Comparison of ENCODE assay signal across 21 cellular contexts in genomic region chr21:21801921-21802320, GRCh38.
A peak's percentile ranks its signal among the peaks of the same experiment; 100 is the strongest.
DNase-seq lines count a peak whose midpoint lies in the region; ATAC-seq, FAIRE-seq and TF ChIP-seq lines count a peak whose summit lies in the region.
"Had no signal": no experiment of that assay in that cellular context is flagged by ENCODE, and none has a peak within 500 bp of the region (broad histone marks: within the 10 kb centered on the region; RNA-seq: fewer than 3 reads in every experiment).

No MANE protein-coding gene starts in this region.

- H3K27me3 ChIP-seq in H7 (ENCODE audit: control insufficient read depth, insufficient read depth, low read length) (no peaks in the 10 kb centered on the region), H1 (replicated peaks in 1 of 4; ENCODE audit: control insufficient read depth in 3 of 4, extremely low read depth in 1 of 4, insufficient read depth in 3 of 4, low read length in 3 of 4) (no peaks in the 10 kb centered on the region), osteoblast (ENCODE audit: insufficient read depth, low read length) (no peaks in the 10 kb centered on the region), left lung (no peaks in the 10 kb centered on the region)

- FAIRE-seq in D721Med (lab: Jason Lieb, UNC) (peak; percentile 60), H1 (lab: Jason Lieb, UNC) (no peak)
- FAIRE-seq: A549, GM12878, H54, HepG2 had no signal

- no peak overlapping the region for H3K18ac ChIP-seq in H1 (ENCODE audit: extremely low read depth, low read length)

- H2AFZ ChIP-seq in H1 (ENCODE audit: low read length) (no peak overlapping the region), osteoblast (ENCODE audit: low read length) (peak overlapping the region; percentile 54)

- TF ChIP-seq RAD21 in H1 (IDR thresholded peaks at IDR 0.05 in 1 of 2, conservative IDR thresholded peaks at IDR 0.05 in 1 of 2; ENCODE audit: low read depth in 2 of 2, low read length in 2 of 2), result no peak

- H4K8ac ChIP-seq in H1 (ENCODE audit: extremely low read depth, insufficient read depth, low read length), result no peak overlapping the region

- intact Hi-C loops in left lung (cut with DNase I), result no loop called here

- no peak overlapping the region for H3K56ac ChIP-seq in H1 (replicated peaks; ENCODE audit: insufficient read length, low read depth, low read length)

- no peaks in the 10 kb centered on the region for H3K79me1 ChIP-seq in H1 (ENCODE audit: low read depth, low read length)

- H3K23ac ChIP-seq in H1 (ENCODE audit: insufficient read length), result no peak overlapping the region

- H3K79me2 ChIP-seq in H1 (ENCODE audit: control insufficient read depth in 1 of 2, insufficient read depth in 2 of 2, low read length in 2 of 2) (no peaks in the 10 kb centered on the region), osteoblast (ENCODE audit: insufficient read depth, low read length) (no peaks in the 10 kb centered on the region)

- ATAC-seq in HG03520 (IDR thresholded peaks at IDR 0.05; ENCODE audit: unreplicated experiment) (no peak), left lung (no peak)
- ATAC-seq: A549, GM12878, HCT116, HepG2 had no signal

- CTCF ChIA-PET in H1 (lab: Charles Lee; ENCODE audit: partially characterized antibody), result no interaction called here

- H3K4me3 ChIP-seq in H7 (ENCODE audit: insufficient read depth, low read depth, low read length), result no peak overlapping the region
- no peak overlapping the region for H3K4me3 ChIP-seq in H1 (ENCODE audit: extremely low read depth in 1 of 4, insufficient read depth in 2 of 4, low read depth in 3 of 4, low read length in 4 of 4)
- H3K4me3 ChIP-seq in osteoblast (ENCODE audit: insufficient read depth, low read length), result no peak overlapping the region
- no peak overlapping the region for H3K4me3 ChIP-seq in left lung
- H3K4me3 ChIP-seq: A549, GM12878 had no signal

- H3K9me3 ChIP-seq in H1 (ENCODE audit: insufficient read depth in 2 of 2, low read depth in 1 of 2, low read length in 1 of 2) (no peaks in the 10 kb centered on the region), osteoblast (ENCODE audit: low read depth, low read length) (no peaks in the 10 kb centered on the region), left lung (no peaks in the 10 kb centered on the region)
- H3K9me3 ChIP-seq: A549, Caco-2 had no signal

- TF ChIP-seq POLR2A in H1 (IDR thresholded peaks at IDR 0.05; ENCODE audit: control extremely low read depth in 1 of 2, low read depth in 2 of 2, low read length in 2 of 2), result no peak

- no peak overlapping the region for H2BK5ac ChIP-seq in H1 (ENCODE audit: low read depth, low read length)

- no peak overlapping the region for H2BK120ac ChIP-seq in H1 (replicated peaks; ENCODE audit: low read depth, low read length)

- no peak overlapping the region for H4K91ac ChIP-seq in H1 (replicated peaks; ENCODE audit: insufficient read length, low read length)

- H2AK5ac ChIP-seq in H1 (ENCODE audit: low read depth, low read length), result no peak overlapping the region

- no peak overlapping the region; the same call in 1 of the 2 replicates for H2BK20ac ChIP-seq in H1 (ENCODE audit: low read length)

- DNase-seq in D721Med (ENCODE audit: insufficient read length, low spot score), result no peak
- DNase-seq in H7, result peak; percentile 12
- no peak for DNase-seq in H1 (ENCODE audit: low read depth in 1 of 2, low spot score in 2 of 2)
- no peak for DNase-seq in osteoblast (ENCODE audit: insufficient read length, low spot score, missing footprints)
- no peak for DNase-seq in NOMO-1 treated with dmso at 0.1 percent for 144 hours (lab: John Stamatoyannopoulos, UW; ENCODE audit: unreplicated experiment)
- no peak for DNase-seq in left lung
- DNase-seq: AML-193; Caco-2; CD4-positive, alpha-beta T cell; DMS153; DMS79; HFFc6; KG1 had no signal

- H3K4ac ChIP-seq in H1 (replicated peaks; ENCODE audit: insufficient read length, low read depth, low read length), result no peak overlapping the region

- H4K20me1 ChIP-seq in H1 (replicated peaks in 1 of 2; ENCODE audit: control insufficient read depth in 1 of 2, insufficient read depth in 2 of 2, low read length in 2 of 2) (no peaks in the 10 kb centered on the region), osteoblast (ENCODE audit: insufficient read depth, low read length) (no peaks in the 10 kb centered on the region)

- no peak for TF ChIP-seq EP300 in H1 (IDR thresholded peaks at IDR 0.05; ENCODE audit: borderline replicate concordance in 1 of 2, low read depth in 2 of 2, low read length in 2 of 2)

- H3K4me1 ChIP-seq in H1 (replicated peaks in 1 of 4; ENCODE audit: control insufficient read depth in 3 of 4, insufficient read depth in 4 of 4, low read length in 3 of 4), result peaks cover 0 to 3% (median under 1%) of the 10 kb centered on the region in 4 experiments; a peak in 1 of 7 replicates
- H3K4me1 ChIP-seq in osteoblast (ENCODE audit: insufficient read depth, low read length), result no peaks in the 10 kb centered on the region
- no peaks in the 10 kb centered on the region for H3K4me1 ChIP-seq in left lung
- H3K4me1 ChIP-seq: A549, Caco-2 had no signal

- H3K36me3 ChIP-seq in H7 (replicated peaks; ENCODE audit: control insufficient read depth, insufficient read depth, low read length), result no peaks in the 10 kb centered on the region
- no peaks in the 10 kb centered on the region for H3K36me3 ChIP-seq in H1 (ENCODE audit: control insufficient read depth in 2 of 4, insufficient read depth in 4 of 4, low read length in 3 of 4)
- H3K36me3 ChIP-seq in osteoblast (ENCODE audit: insufficient read depth, low read length), result no peaks in the 10 kb centered on the region
- no peaks in the 10 kb centered on the region for H3K36me3 ChIP-seq in left lung

- no peak overlapping the region for H3K27ac ChIP-seq in H1 (ENCODE audit: low read depth, low read length)
- H3K27ac ChIP-seq in osteoblast (ENCODE audit: low read depth, low read length), result no peak overlapping the region
- H3K27ac ChIP-seq in left lung, result no peak overlapping the region
- H3K27ac ChIP-seq: 22Rv1, A549, C4-2B had no signal

- H2BK15ac ChIP-seq in H1 (ENCODE audit: low read length), result no peak overlapping the region

- H3K14ac ChIP-seq in H1 (ENCODE audit: insufficient read length), result no peak overlapping the region

- no peaks in the 10 kb centered on the region for H3K23me2 ChIP-seq in H1 (ENCODE audit: low read depth, low read length)

- no peak overlapping the region for H2BK12ac ChIP-seq in H1 (ENCODE audit: low read depth, low read length)

- TF ChIP-seq CTCF in D721Med (IDR thresholded peaks at IDR 0.05; ENCODE audit: insufficient read depth, missing control alignments), result no peak
- no peak for TF ChIP-seq CTCF in H1 (IDR thresholded peaks at IDR 0.05; ENCODE audit: control extremely low read depth in 1 of 3, insufficient read depth in 1 of 3, low read depth in 1 of 3, low read length in 3 of 3)
- TF ChIP-seq CTCF in osteoblast (IDR thresholded peaks at IDR 0.05; ENCODE audit: extremely low read depth, low read depth, low read length), result no peak
- no peak for TF ChIP-seq CTCF in left lung (IDR thresholded peaks at IDR 0.05)

- no peak overlapping the region for H4K5ac ChIP-seq in H1 (ENCODE audit: insufficient read length, low read depth, low read length)

- 30% methylated on average over 2 of the region's 2 CpGs; no CpG with 5 or more reads in 1 of the 2 experiments for WGBS in H1 (ENCODE audit: extremely low coverage in 1 of 2, insufficient coverage in 1 of 2, insufficient read length in 1 of 2, insufficient replicate concordance in 2 of 2, low coverage in 1 of 2, low lambda C conversion rate in 2 of 2, missing lambda C conversion rate in 1 of 2), 2 experiments

- H3K4me2 ChIP-seq in H1 (ENCODE audit: insufficient read depth in 1 of 2, low read depth in 2 of 2, low read length in 2 of 2) (peak overlapping the region in 1 of 2 experiments; percentile 41; a peak in 3 of 4 replicates), osteoblast (ENCODE audit: insufficient read depth, low read length) (no peak overlapping the region)
- H3K4me2 ChIP-seq: A549 had no signal

- POLR2A ChIA-PET in H1 (lab: Charles Lee; ENCODE audit: partially characterized antibody), result no interaction called here

- H3K9ac ChIP-seq in H1 (replicated peaks in 1 of 4; ENCODE audit: extremely low read depth in 1 of 4, low read depth in 3 of 4, low read length in 3 of 4), result no peak overlapping the region

TF ChIP-seq in H1, 55 proteins besides CTCF, POLR2A, EP300 and RAD21:
- TF ChIP-seq TEAD4 (IDR thresholded peaks at IDR 0.05; ENCODE audit: low read depth, low read length) (peak; percentile 78), PHF8 (conservative IDR thresholded peaks at IDR 0.05; ENCODE audit: low read depth, low read length) (no peak)
TF ChIP-seq in H1: peak in this region for 1.
